1 cellular context compared by ENCODE assay signal in the genomic region with DNA sequence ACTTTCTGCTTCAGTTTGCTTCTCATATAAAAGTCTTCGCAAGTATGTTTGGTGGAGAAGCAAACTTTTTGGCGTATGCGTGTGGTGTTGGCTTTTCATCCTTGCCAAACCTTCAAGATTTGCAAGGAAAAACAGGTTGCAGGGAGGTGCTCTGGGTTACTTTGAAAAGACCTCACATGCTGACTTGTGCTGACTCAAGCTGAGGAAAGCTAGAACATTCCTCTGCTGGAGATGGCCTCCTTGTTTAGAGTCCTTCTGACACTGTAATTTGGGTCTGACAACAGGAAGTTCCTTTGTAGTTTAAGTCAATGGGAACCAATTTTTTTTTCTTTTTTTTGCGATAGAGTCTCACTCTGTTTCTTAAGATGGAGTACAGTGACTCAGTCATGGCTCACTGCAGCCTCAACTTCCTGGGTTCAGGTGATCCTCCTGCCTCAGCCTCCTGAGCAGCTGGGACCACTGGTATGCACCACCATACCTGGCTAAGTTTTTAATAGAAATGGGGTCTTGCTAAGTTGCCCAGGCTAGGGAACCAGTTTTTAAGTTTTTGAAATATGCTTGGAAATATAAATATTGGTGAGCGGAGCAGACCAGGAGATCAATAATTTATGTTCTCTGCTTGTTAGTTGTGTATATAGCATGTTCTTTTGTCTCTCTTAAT.
TF ChIP-seq lines count a peak whose summit lies in the region.

No MANE protein-coding gene starts in this region.

TF ChIP-seq in liver, 16 proteins besides CTCF, POLR2A, EP300 and RAD21:
- TF ChIP-seq, protein P1, sequence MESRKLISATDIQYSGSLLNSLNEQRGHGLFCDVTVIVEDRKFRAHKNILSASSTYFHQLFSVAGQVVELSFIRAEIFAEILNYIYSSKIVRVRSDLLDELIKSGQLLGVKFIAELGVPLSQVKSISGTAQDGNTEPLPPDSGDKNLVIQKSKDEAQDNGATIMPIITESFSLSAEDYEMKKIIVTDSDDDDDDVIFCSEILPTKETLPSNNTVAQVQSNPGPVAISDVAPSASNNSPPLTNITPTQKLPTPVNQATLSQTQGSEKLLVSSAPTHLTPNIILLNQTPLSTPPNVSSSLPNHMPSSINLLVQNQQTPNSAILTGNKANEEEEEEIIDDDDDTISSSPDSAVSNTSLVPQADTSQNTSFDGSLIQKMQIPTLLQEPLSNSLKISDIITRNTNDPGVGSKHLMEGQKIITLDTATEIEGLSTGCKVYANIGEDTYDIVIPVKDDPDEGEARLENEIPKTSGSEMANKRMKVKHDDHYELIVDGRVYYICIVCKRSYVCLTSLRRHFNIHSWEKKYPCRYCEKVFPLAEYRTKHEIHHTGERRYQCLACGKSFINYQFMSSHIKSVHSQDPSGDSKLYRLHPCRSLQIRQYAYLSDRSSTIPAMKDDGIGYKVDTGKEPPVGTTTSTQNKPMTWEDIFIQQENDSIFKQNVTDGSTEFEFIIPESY (IDR thresholded peaks at IDR 0.05) = no peak
- TF ChIP-seq, protein P2, sequence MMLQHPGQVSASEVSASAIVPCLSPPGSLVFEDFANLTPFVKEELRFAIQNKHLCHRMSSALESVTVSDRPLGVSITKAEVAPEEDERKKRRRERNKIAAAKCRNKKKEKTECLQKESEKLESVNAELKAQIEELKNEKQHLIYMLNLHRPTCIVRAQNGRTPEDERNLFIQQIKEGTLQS (IDR thresholded peaks at IDR 0.05) = no peak
- TF ChIP-seq FOXA1 (IDR thresholded peaks at IDR 0.05) (no peak), HNF4A (conservative IDR thresholded peaks at IDR 0.05) (no peak), JUND (IDR thresholded peaks at IDR 0.05) (no peak), TAF1 (conservative IDR thresholded peaks at IDR 0.05) (no peak), SP1 (IDR thresholded peaks at IDR 0.05) (no peak), GABPA (IDR thresholded peaks at IDR 0.05 in 1 of 2, conservative IDR thresholded peaks at IDR 0.05 in 1 of 2) (no peak), NR2F2 (IDR thresholded peaks at IDR 0.05) (no peak), HNF4G (IDR thresholded peaks at IDR 0.05) (no peak)
- TF ChIP-seq, protein P3, sequence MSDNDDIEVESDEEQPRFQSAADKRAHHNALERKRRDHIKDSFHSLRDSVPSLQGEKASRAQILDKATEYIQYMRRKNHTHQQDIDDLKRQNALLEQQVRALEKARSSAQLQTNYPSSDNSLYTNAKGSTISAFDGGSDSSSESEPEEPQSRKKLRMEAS (IDR thresholded peaks at IDR 0.05) = no peak
- TF ChIP-seq, protein P4, sequence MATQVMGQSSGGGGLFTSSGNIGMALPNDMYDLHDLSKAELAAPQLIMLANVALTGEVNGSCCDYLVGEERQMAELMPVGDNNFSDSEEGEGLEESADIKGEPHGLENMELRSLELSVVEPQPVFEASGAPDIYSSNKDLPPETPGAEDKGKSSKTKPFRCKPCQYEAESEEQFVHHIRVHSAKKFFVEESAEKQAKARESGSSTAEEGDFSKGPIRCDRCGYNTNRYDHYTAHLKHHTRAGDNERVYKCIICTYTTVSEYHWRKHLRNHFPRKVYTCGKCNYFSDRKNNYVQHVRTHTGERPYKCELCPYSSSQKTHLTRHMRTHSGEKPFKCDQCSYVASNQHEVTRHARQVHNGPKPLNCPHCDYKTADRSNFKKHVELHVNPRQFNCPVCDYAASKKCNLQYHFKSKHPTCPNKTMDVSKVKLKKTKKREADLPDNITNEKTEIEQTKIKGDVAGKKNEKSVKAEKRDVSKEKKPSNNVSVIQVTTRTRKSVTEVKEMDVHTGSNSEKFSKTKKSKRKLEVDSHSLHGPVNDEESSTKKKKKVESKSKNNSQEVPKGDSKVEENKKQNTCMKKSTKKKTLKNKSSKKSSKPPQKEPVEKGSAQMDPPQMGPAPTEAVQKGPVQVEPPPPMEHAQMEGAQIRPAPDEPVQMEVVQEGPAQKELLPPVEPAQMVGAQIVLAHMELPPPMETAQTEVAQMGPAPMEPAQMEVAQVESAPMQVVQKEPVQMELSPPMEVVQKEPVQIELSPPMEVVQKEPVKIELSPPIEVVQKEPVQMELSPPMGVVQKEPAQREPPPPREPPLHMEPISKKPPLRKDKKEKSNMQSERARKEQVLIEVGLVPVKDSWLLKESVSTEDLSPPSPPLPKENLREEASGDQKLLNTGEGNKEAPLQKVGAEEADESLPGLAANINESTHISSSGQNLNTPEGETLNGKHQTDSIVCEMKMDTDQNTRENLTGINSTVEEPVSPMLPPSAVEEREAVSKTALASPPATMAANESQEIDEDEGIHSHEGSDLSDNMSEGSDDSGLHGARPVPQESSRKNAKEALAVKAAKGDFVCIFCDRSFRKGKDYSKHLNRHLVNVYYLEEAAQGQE (IDR thresholded peaks at IDR 0.05) = no peak
